10 cellular contexts compared by ENCODE assay signal in the genomic region with DNA sequence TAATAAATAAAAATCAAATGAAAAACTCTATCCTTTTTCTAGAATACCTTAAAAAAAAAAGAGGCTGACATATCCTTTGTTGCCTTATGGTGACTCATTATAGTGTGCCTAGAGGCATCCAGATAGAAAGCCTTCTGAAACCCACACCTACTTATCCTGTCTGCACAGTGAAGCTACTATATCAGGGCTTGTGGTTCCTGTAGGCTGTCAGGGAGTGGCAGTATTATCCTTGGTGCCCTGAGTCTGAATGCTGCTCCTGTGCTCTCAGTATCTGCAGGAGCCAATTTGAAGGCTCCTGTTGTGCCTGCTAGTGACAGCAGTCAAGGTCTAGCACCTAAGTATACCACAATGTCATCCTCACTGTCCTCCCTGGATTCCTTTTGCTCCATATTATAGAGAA.
DNase-seq lines count a peak whose midpoint lies in the region; ATAC-seq, FAIRE-seq and TF ChIP-seq lines count a peak whose summit lies in the region.
"Had no signal": no experiment of that assay in that cellular context is flagged by ENCODE, and none has a peak within 500 bp of the region (broad histone marks: within the 10 kb centered on the region; RNA-seq: fewer than 3 reads in every experiment).

No MANE protein-coding gene starts in this region.

- H3K27ac ChIP-seq in 22Rv1 (no peak overlapping the region), VCaP (no peak overlapping the region)

- peak; percentile 64 for ATAC-seq in GM18873 (IDR thresholded peaks at IDR 0.05; ENCODE audit: low FRiP score, unreplicated experiment)
- ATAC-seq in HG03139 (IDR thresholded peaks at IDR 0.05; ENCODE audit: unreplicated experiment): peak; percentile 83

- TF ChIP-seq CTCF in 22Rv1 (IDR thresholded peaks at IDR 0.05) (peak; percentile 57), VCaP (conservative IDR thresholded peaks at IDR 0.05) (peak; percentile 41)

- FAIRE-seq in H54 (lab: Jason Lieb, UNC): no peak

- DNase-seq in H54 (ENCODE audit: insufficient read length, low spot score) (no peak), NCI-H524 treated with DMSO at 0.1 percent for 48 hours (lab: John Stamatoyannopoulos, UW) (no peak), DMS 273 (lab: John Stamatoyannopoulos, UW; ENCODE audit: unreplicated experiment) (no peak), activated gamma-delta T cell treated with Interleukin-2 at 50 U/mL for 16 hours (no peak)
- DNase-seq: CD4-positive, CD25-positive, alpha-beta regulatory T cell; retina had no signal

- TF ChIP-seq POLR2A in H54 (IDR thresholded peaks at IDR 0.05; ENCODE audit: low read depth, low read length): no peak
